Comparison of ENCODE assay signal across 22 cellular contexts in the genomic region with DNA sequence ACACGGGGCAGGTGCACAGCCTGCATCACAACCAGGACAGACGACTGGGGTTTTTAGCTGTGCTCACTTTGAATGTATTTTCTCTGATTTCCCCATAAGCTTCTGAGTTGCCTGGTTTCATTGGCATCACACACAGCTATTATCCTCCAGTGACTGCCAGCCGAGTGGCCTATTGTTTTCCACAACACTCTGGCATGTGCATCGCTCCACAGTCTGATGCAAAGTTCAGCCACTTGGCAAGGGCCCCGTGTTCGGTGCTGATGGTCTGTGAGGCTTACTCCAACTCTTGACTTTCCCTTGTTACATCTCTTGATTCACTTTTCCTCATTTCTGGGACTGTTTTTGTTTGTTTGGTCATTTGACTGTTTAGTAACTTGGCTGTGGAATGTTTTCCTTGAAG.
"Had no signal": no experiment of that assay in that cellular context is flagged by ENCODE, and none has a peak within 500 bp of the region (broad histone marks: within the 10 kb centered on the region; RNA-seq: fewer than 3 reads in every experiment).

No MANE protein-coding gene starts in this region.

- H3K4me1 ChIP-seq: adrenal gland, esophagus muscularis mucosa, heart left ventricle, prostate gland, right lobe of liver, upper lobe of left lung had no signal

- H3K4me1 Mint-ChIP-seq: activated CD4-positive, alpha-beta T cell treated with anti-CD3 and anti-CD28 coated beads for 36 hours; activated CD8-positive, alpha-beta memory T cell treated with anti-CD3 and anti-CD28 coated beads, Interleukin-2, amount 10 ng/mL, durations not matched to agents 7 days and 5 days; naive thymus-derived CD4-positive, alpha-beta T cell; T-helper 17 cell had no signal

- H3K9me3 Mint-ChIP-seq: activated T-cell treated with anti-CD3 and anti-CD28 coated beads, Interleukin-2, amount 50 U/mL, for 24 hours had no signal

- DNase-seq: activated CD4-positive, alpha-beta memory T cell treated with anti-CD3 and anti-CD28 coated beads for 36 hours; activated CD4-positive, alpha-beta T cell treated with anti-CD3 and anti-CD28 coated beads for 36 hours; activated CD8-positive, alpha-beta memory T cell treated with anti-CD3 and anti-CD28 coated beads, Interleukin-2, amount 10 ng/mL, durations not matched to agents 7 days and 5 days; activated effector memory CD4-positive, alpha-beta T cell treated with Interleukin-2 at 50 U/mL for 16 hours; activated naive CD4-positive, alpha-beta T cell treated with anti-CD3 and anti-CD28 coated beads, Interleukin-2, amount 50 U/mL, for 16 hours; activated T-cell treated with anti-CD3 and anti-CD28 coated beads, Interleukin-2, amount 50 U/mL, for 24 hours; adrenal gland; foreskin fibroblast; heart left ventricle; mucosa of descending colon; naive thymus-derived CD4-positive, alpha-beta T cell; stimulated activated CD4-positive, alpha-beta T cell treated with anti-CD3 and anti-CD28 coated beads, Interleukin-4, amount 100 ng/mL, for 4 hours; stimulated activated CD8-positive, alpha-beta memory T cell treated with anti-CD3 and anti-CD28 coated beads, Interleukin-4, amount 100 ng/mL, for 48 hours; stimulated activated naive CD8-positive, alpha-beta T cell treated with anti-CD3 and anti-CD28 coated beads, Interleukin-15, Interleukin-2, amounts not matched to agents 100 U/mL and 50 U/mL, for 24 hours; T-helper 17 cell; upper lobe of left lung; WERI-Rb-1 had no signal

- H3K4me3 ChIP-seq: adrenal gland, esophagus muscularis mucosa, heart left ventricle, mucosa of descending colon, prostate gland, right lobe of liver, smooth muscle cell, upper lobe of left lung had no signal

- H3K4me3 Mint-ChIP-seq: activated CD4-positive, alpha-beta memory T cell treated with anti-CD3 and anti-CD28 coated beads for 36 hours; activated CD4-positive, alpha-beta T cell treated with anti-CD3 and anti-CD28 coated beads for 36 hours; activated CD8-positive, alpha-beta memory T cell treated with anti-CD3 and anti-CD28 coated beads, Interleukin-2, amount 10 ng/mL, durations not matched to agents 7 days and 5 days; activated T-cell treated with anti-CD3 and anti-CD28 coated beads, Interleukin-2, amount 50 U/mL, for 24 hours; naive thymus-derived CD4-positive, alpha-beta T cell; T-helper 17 cell had no signal

- ATAC-seq: activated CD4-positive, alpha-beta T cell treated with anti-CD3 and anti-CD28 coated beads for 36 hours; activated CD8-positive, alpha-beta memory T cell treated with anti-CD3 and anti-CD28 coated beads, Interleukin-2, amount 10 ng/mL, durations not matched to agents 7 days and 5 days; heart left ventricle; left lobe of liver; mucosa of descending colon; naive thymus-derived CD4-positive, alpha-beta T cell; right lobe of liver; stimulated activated naive CD8-positive, alpha-beta T cell treated with anti-CD3 and anti-CD28 coated beads, Interleukin-15, Interleukin-2, amounts not matched to agents 100 U/mL and 50 U/mL, for 24 hours; T-helper 17 cell had no signal

- H3K36me3 Mint-ChIP-seq: activated CD4-positive, alpha-beta memory T cell treated with anti-CD3 and anti-CD28 coated beads for 36 hours; activated CD8-positive, alpha-beta memory T cell treated with anti-CD3 and anti-CD28 coated beads, Interleukin-2, amount 10 ng/mL, durations not matched to agents 7 days and 5 days; naive thymus-derived CD4-positive, alpha-beta T cell had no signal

- H3K27me3 Mint-ChIP-seq: activated CD4-positive, alpha-beta memory T cell treated with anti-CD3 and anti-CD28 coated beads for 36 hours; activated CD4-positive, alpha-beta T cell treated with anti-CD3 and anti-CD28 coated beads for 36 hours; activated CD8-positive, alpha-beta memory T cell treated with anti-CD3 and anti-CD28 coated beads, Interleukin-2, amount 10 ng/mL, durations not matched to agents 7 days and 5 days; activated T-cell treated with anti-CD3 and anti-CD28 coated beads, Interleukin-2, amount 50 U/mL, for 24 hours; naive thymus-derived CD4-positive, alpha-beta T cell; T-helper 17 cell had no signal

- H3K36me3 ChIP-seq: adrenal gland, esophagus muscularis mucosa, heart left ventricle, prostate gland, right lobe of liver, upper lobe of left lung, WERI-Rb-1 had no signal

- H3K27ac ChIP-seq: adrenal gland, esophagus muscularis mucosa, heart left ventricle, prostate gland, right lobe of liver, upper lobe of left lung, WERI-Rb-1 had no signal

- H3K9me3 ChIP-seq: adrenal gland, esophagus muscularis mucosa, heart left ventricle, mucosa of descending colon, prostate gland, right lobe of liver, upper lobe of left lung had no signal

- H3K27ac Mint-ChIP-seq: activated CD4-positive, alpha-beta memory T cell treated with anti-CD3 and anti-CD28 coated beads for 36 hours; activated CD4-positive, alpha-beta T cell treated with anti-CD3 and anti-CD28 coated beads for 36 hours; activated CD8-positive, alpha-beta memory T cell treated with anti-CD3 and anti-CD28 coated beads, Interleukin-2, amount 10 ng/mL, durations not matched to agents 7 days and 5 days; activated T-cell treated with anti-CD3 and anti-CD28 coated beads, Interleukin-2, amount 50 U/mL, for 24 hours; T-helper 17 cell had no signal

- H3K27me3 ChIP-seq: adrenal gland, esophagus muscularis mucosa, heart left ventricle, right lobe of liver, upper lobe of left lung had no signal
